Comparison of ENCODE assay signal across 10 cellular contexts in the genomic region with DNA sequence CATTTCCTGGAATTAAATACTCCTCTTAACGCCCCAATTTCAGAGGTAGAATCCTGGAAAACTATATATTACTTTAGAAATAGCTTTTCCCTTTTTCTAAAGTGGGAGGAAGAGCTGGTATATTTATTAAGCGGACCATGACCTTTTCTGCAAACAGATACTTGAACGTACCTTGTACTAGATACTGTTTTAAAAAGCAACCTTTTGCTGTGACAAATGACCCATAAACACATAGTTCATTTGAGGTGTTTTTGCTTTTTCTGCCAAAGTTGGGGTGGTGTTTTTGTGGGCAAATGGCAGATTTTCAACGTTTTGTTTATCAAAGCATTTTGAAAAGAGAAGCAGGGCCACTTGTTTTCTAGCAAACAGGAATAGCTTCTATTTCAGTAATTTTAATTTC. TPM values are rescaled to one million over a fixed set of nuclear protein-coding genes. Genes with fewer than 3 reads are reported as not detected.
DNase-seq lines count a peak whose midpoint lies in the region; ATAC-seq and TF ChIP-seq lines count a peak whose summit lies in the region.
"Had no signal": no experiment of that assay in that cellular context is flagged by ENCODE, and none has a peak within 500 bp of the region (broad histone marks: within the 10 kb centered on the region; RNA-seq: fewer than 3 reads in every experiment).

No MANE protein-coding gene starts in this region.

- DNase-seq in chondrocyte (ENCODE audit: low spot score), result no peak
- no peak for DNase-seq in nephron progenitor cell
- DNase-seq in NCI-H2227 (lab: John Stamatoyannopoulos, UW; ENCODE audit: unreplicated experiment), result no peak
- DNase-seq in NCI-H1930 (lab: John Stamatoyannopoulos, UW), result no peak
- no peak for DNase-seq in activated gamma-delta T cell treated with Interleukin-2 at 50 U/mL for 16 hours
- DNase-seq: activated CD4-positive, alpha-beta T cell treated with anti-CD3 and anti-CD28 coated beads, Interleukin-2, amount 50 U/mL, for 1 hour; NCI-H1105 had no signal

- H3K4me3 ChIP-seq in BLaER1 treated with 17β-estradiol and CSF1 and Interleukin-3, amounts not matched to agents 10 nM and 100 nM, result peak overlapping the region; percentile 69 to 87 (median 84)
- no peak overlapping the region for H3K4me3 ChIP-seq in KMS-11 (IDR thresholded peaks at IDR 0.05; ENCODE audit: insufficient read depth, low read depth, low read length)

- H3K27ac Mint-ChIP-seq in chondrocyte (ENCODE audit: unreplicated experiment) (peak overlapping the region; percentile 62), nephron progenitor cell (no peak overlapping the region)

- peaks cover 62 to 69% (median 65%) of the 10 kb centered on the region in 11 experiments for H4K20me1 ChIP-seq in BLaER1 treated with 17β-estradiol and CSF1 and Interleukin-3, amounts not matched to agents 10 nM and 100 nM
- H4K20me1 ChIP-seq in KMS-11 (ENCODE audit: insufficient read depth), result peaks cover 11% of the 10 kb centered on the region; the same call in 1 of the 2 replicates

- H3K27me3 ChIP-seq in BLaER1 treated with 17β-estradiol and CSF1 and Interleukin-3, amounts not matched to agents 10 nM and 100 nM, result no peaks in the 10 kb centered on the region
- H3K27me3 ChIP-seq in KMS-11 (ENCODE audit: insufficient read depth, low read depth), result no peaks in the 10 kb centered on the region

- H3K4me3 Mint-ChIP-seq in chondrocyte (ENCODE audit: unreplicated experiment), result peak overlapping the region; percentile 7
- H3K4me3 Mint-ChIP-seq in nephron progenitor cell, result peak overlapping the region; percentile 92

- ATAC-seq in HG02938 (IDR thresholded peaks at IDR 0.05; ENCODE audit: unreplicated experiment), result no peak

- peak overlapping the region in 7 of 11 experiments; percentile 92 to 98 (median 95); a peak in 10 of 22 replicates for H3K27ac ChIP-seq in BLaER1 treated with 17β-estradiol and CSF1 and Interleukin-3, amounts not matched to agents 10 nM and 100 nM
- H3K27ac ChIP-seq in KMS-11, result peak overlapping the region; percentile 86; the same call in 1 of the 2 replicates

- H2AFZ ChIP-seq in KMS-11 (ENCODE audit: low read depth), result no peak overlapping the region

- H3K9me3 ChIP-seq in BLaER1 treated with 17β-estradiol and CSF1 and Interleukin-3, amounts not matched to agents 10 nM and 100 nM (replicated peaks in 1 of 11), result no peaks in the 10 kb centered on the region

- H3K36me3 Mint-ChIP-seq in chondrocyte (ENCODE audit: low read depth), result peaks cover 3% of the 10 kb centered on the region
- H3K36me3 Mint-ChIP-seq in nephron progenitor cell (ENCODE audit: low read depth), result peaks cover 11% of the 10 kb centered on the region

- no peaks in the 10 kb centered on the region for H3K27me3 Mint-ChIP-seq in chondrocyte (ENCODE audit: low read depth)
- H3K27me3 Mint-ChIP-seq in nephron progenitor cell (ENCODE audit: low read depth, poor library complexity), result peaks cover 3% of the 10 kb centered on the region

- H3K9me3 Mint-ChIP-seq in chondrocyte (ENCODE audit: low read depth), result no peaks in the 10 kb centered on the region
- H3K9me3 Mint-ChIP-seq in nephron progenitor cell, result no peaks in the 10 kb centered on the region

- H3K4me2 ChIP-seq in BLaER1 treated with 17β-estradiol and CSF1 and Interleukin-3, amounts not matched to agents 10 nM and 100 nM, result peak overlapping the region; percentile 79 to 95 (median 87)
- peak overlapping the region; percentile 84 for H3K4me2 ChIP-seq in KMS-11

- no peak for TF ChIP-seq CTCF in KMS-11 (conservative IDR thresholded peaks at IDR 0.05; ENCODE audit: low read depth, low read length)
- TF ChIP-seq CTCF in chondrocyte (IDR thresholded peaks at IDR 0.05), result no peak
- no peak for TF ChIP-seq CTCF in nephron progenitor cell (IDR thresholded peaks at IDR 0.05)

- peaks cover 20 to 41% (median 31%) of the 10 kb centered on the region in 11 experiments; a peak in 21 of 22 replicates for H3K36me3 ChIP-seq in BLaER1 treated with 17β-estradiol and CSF1 and Interleukin-3, amounts not matched to agents 10 nM and 100 nM
- no peaks in the 10 kb centered on the region for H3K36me3 ChIP-seq in KMS-11 (ENCODE audit: insufficient read depth)

- peaks cover 20 to 56% (median 30%) of the 10 kb centered on the region in 10 experiments for H3K4me1 ChIP-seq in BLaER1 treated with 17β-estradiol and CSF1 and Interleukin-3, amounts not matched to agents 10 nM and 100 nM
- H3K4me1 ChIP-seq in KMS-11 (ENCODE audit: low read depth, poor library complexity, severe bottlenecking), result peaks cover 38% of the 10 kb centered on the region

- H3K79me2 ChIP-seq in KMS-11 (ENCODE audit: insufficient read depth, low read depth), result peaks cover 67% of the 10 kb centered on the region

- H3K4me1 Mint-ChIP-seq in chondrocyte (ENCODE audit: low read depth) (peaks cover 22% of the 10 kb centered on the region), nephron progenitor cell (peaks cover 23% of the 10 kb centered on the region)

- H3K9ac ChIP-seq in BLaER1 treated with 17β-estradiol and CSF1 and Interleukin-3, amounts not matched to agents 10 nM and 100 nM, result peak overlapping the region; percentile 88 to 98 (median 96); a peak in 21 of 22 replicates
- H3K9ac ChIP-seq in KMS-11, result peak overlapping the region; percentile 92; the same call in 1 of the 2 replicates

RNA-seq across cellular contexts. Expression of a gene that starts 2.2 kb away (rescaled TPM):
- 76.0 to 76.6 TPM (median 76.3 TPM) in 3 replicates for total RNA-seq in chondrocyte

RNA-seq across cellular contexts. Expression of a gene that starts 12.6 kb away (rescaled TPM):
- total RNA-seq in chondrocyte, result not detected in 3 replicates
